Comparison of ENCODE assay signal across 8 cellular contexts in the genomic region with DNA sequence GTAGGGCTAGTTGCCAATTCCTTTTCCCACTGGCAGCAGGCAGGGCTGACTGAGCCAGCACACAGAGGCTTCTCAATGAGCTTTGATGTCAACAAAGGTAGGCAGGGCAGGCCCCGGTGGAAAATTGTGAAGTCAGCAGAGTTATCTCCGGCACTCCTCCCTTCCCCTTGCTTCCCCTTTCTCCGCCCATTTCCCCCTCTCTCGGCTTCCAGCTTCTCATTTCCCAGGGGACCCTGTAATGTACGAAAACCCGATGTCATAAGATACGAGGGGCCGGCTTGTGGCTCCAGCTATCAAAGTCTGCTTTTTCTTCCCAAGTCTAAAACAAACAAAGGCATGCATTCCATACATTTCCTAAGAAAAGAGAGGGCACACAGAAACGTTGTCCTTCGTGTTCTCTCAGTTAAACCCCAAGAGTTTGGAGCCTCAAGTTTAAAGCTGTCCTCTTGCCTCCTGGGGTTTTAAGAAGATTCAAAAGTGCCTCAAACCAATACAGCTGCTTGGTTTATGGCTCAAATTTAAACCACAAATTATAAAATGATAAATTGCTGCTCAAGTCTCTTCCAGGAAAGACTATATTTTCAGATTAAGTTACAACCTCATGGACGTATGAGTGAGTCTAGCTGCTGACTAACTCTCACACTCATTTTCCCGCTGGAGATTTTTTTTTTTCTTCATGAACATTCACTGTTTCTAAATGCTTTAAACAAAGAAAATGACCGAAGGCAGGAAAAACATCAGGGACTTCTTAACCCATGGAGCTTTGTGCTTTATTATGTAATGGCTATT. TPM values are rescaled to one million over a fixed set of nuclear protein-coding genes. Genes with fewer than 3 reads are reported as not detected.
DNase-seq lines count a peak whose midpoint lies in the region; ATAC-seq and TF ChIP-seq lines count a peak whose summit lies in the region.

No MANE protein-coding gene starts in this region.

- ATAC-seq in HG02678 (IDR thresholded peaks at IDR 0.05; ENCODE audit: unreplicated experiment) (no peak), HG02623 (IDR thresholded peaks at IDR 0.05; ENCODE audit: unreplicated experiment) (no peak)

- intact Hi-C loops in ovary (cut with DNase I): no loop called here

- TF ChIP-seq CTCF in ovary (IDR thresholded peaks at IDR 0.05): no peak

- peaks cover 8% of the 10 kb centered on the region for H3K4me1 ChIP-seq in ovary (ENCODE audit: insufficient read depth)

- no peaks in the 10 kb centered on the region for H3K36me3 ChIP-seq in ovary

- TF ChIP-seq EP300 in ovary (IDR thresholded peaks at IDR 0.05): no peak

- peak in 4 of 6 experiments; percentile 10 to 23 (median 20) for DNase-seq in stimulated activated naive CD4-positive, alpha-beta T cell (lab: John Stamatoyannopoulos, UW)
- DNase-seq in stimulated activated naive CD4-positive, alpha-beta T cell treated with Interleukin-2 at 50 U/mL for 16 hours (lab: John Stamatoyannopoulos, UW): no peak
- DNase-seq in NCI-H526 (lab: John Stamatoyannopoulos, UW) (peak; percentile 38 to 68), glomerular endothelial cell (ENCODE audit: extremely low read depth, low read depth, low spot score) (peak; percentile 20), ovary (peak; percentile 44 to 56 (median 52))
- DNase-seq in activated effector memory CD4-positive, alpha-beta T cell treated with anti-CD3 and anti-CD28 coated beads, Interleukin-2, amount 50 U/mL, for 16 hours: peak; percentile 74

- no peak for TF ChIP-seq POLR2A in ovary (IDR thresholded peaks at IDR 0.05)

- no peaks in the 10 kb centered on the region for H3K27me3 ChIP-seq in ovary

- H3K27ac ChIP-seq in ovary: peak overlapping the region in 1 of 2 donors; percentile 21

- WGBS in ovary, 3 donors: 3 to 5% (median 3%) methylated on average over 13 of the region's 13 CpGs

- H3K4me3 ChIP-seq in ovary: peak overlapping the region; percentile 0

- H3K9me3 ChIP-seq in ovary: no peaks in the 10 kb centered on the region

RNA-seq across cellular contexts. Expression of gene EML4, which starts 27.3 kb away (rescaled TPM):
- 20.4 and 30.3 TPM in 2 replicates for total RNA-seq in glomerular endothelial cell
- 10 to 100 TPM; 20.3 to 46.5 (median 31.9) TPM for total RNA-seq in ovary
- 10 to 100 TPM; 11.6 to 26.2 TPM for polyA plus RNA-seq in ovary
